ENCODE assay signal across 1 cellular context in genomic region chr7:155647302-155647701, GRCh38.
TF ChIP-seq lines count a peak whose summit lies in the region.

No MANE protein-coding gene starts in this region.

TF ChIP-seq in K562, 482 proteins besides CTCF, POLR2A, EP300 and RAD21 (continued from another document):
- TF ChIP-seq, protein P1, sequence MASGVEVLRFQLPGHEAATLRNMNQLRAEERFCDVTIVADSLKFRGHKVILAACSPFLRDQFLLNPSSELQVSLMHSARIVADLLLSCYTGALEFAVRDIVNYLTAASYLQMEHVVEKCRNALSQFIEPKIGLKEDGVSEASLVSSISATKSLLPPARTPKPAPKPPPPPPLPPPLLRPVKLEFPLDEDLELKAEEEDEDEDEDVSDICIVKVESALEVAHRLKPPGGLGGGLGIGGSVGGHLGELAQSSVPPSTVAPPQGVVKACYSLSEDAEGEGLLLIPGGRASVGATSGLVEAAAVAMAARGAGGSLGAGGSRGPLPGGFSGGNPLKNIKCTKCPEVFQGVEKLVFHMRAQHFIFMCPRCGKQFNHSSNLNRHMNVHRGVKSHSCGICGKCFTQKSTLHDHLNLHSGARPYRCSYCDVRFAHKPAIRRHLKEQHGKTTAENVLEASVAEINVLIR (CRISPR knock-in tag; IDR thresholded peaks at IDR 0.05) = no peak
- peak; percentile 88 for TF ChIP-seq ZNF121 (CRISPR knock-in tag; conservative IDR thresholded peaks at IDR 0.05)
- no peak for TF ChIP-seq ZBTB7A (IDR thresholded peaks at IDR 0.05; ENCODE audit: borderline replicate concordance, control insufficient read depth, low read depth, low read length)
- TF ChIP-seq SRF (CRISPR knock-in tag; IDR thresholded peaks at IDR 0.05) = no peak
